ENCODE assay signal across 10 cellular contexts in the genomic region with DNA sequence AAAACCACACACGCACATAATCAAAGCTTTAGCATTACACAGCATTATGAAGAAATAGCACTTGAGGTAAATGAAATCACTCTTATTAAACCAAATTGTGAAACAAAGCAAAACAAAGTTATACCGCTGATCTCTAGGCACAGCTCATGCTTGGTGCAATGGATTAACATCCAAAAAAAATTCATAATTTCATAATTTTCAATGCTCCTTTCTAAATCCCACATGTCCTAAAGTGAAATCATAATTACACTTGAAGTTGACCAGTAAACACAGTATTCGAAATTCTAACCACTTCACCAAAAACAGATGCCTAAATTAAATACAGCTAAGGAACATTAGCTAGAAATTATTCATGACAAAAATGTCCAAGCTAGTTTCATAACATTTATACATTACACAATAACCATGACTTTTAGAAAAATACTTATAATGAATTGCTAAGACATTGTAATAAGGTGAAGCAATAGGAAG. TPM values are rescaled to one million over a fixed set of nuclear protein-coding genes. Genes with fewer than 3 reads are reported as not detected.
DNase-seq lines count a peak whose midpoint lies in the region; ATAC-seq and TF ChIP-seq lines count a peak whose summit lies in the region.
"Had no signal": no experiment of that assay in that cellular context is flagged by ENCODE, and none has a peak within 500 bp of the region (broad histone marks: within the 10 kb centered on the region; RNA-seq: fewer than 3 reads in every experiment).

No MANE protein-coding gene starts in this region.

- H3K27me3 ChIP-seq in right cardiac atrium (ENCODE audit: control insufficient read depth, insufficient read depth) (no peaks in the 10 kb centered on the region), thoracic aorta (replicated peaks; ENCODE audit: insufficient read depth) (no peaks in the 10 kb centered on the region)

- H3K27ac ChIP-seq in right cardiac atrium (ENCODE audit: low read length) (peak overlapping the region; percentile 68), thoracic aorta (peak overlapping the region; percentile 33 to 65)
- H3K27ac ChIP-seq: BLaER1 treated with 17β-estradiol and CSF1 and Interleukin-3, amounts not matched to agents 10 nM and 100 nM had no signal

- no peak for ATAC-seq in activated T-cell treated with anti-CD3 and anti-CD28 coated beads, Interleukin-2, amount 50 U/mL, for 4 hours
- ATAC-seq in right cardiac atrium (no peak), thoracic aorta (ENCODE audit: insufficient number of reproducible peaks, low FRiP score, low read depth) (peak; percentile 34), GM21367 (IDR thresholded peaks at IDR 0.05; ENCODE audit: unreplicated experiment) (no peak)

- no peaks in the 10 kb centered on the region for H3K9me3 ChIP-seq in right cardiac atrium (ENCODE audit: control insufficient read depth, low read length)
- H3K9me3 ChIP-seq in thoracic aorta: no peaks in the 10 kb centered on the region

- peaks cover 49% of the 10 kb centered on the region for H3K4me1 Mint-ChIP-seq in activated T-cell treated with anti-CD3 and anti-CD28 coated beads, Interleukin-2, amount 50 U/mL, for 4 hours (ENCODE audit: low read depth)
- peaks cover 67% of the 10 kb centered on the region for H3K4me1 Mint-ChIP-seq in activated CD4-positive, alpha-beta memory T cell treated with anti-CD3 and anti-CD28 coated beads, Interleukin-2, amount 10 ng/mL, durations not matched to agents 7 days and 5 days

- POLR2A ChIA-PET in activated CD4-positive, alpha-beta memory T cell treated with anti-CD3 and anti-CD28 coated beads, Interleukin-2, amount 10 ng/mL, durations not matched to agents 7 days and 5 days (lab: Charles Lee): interaction anchor here (1.0 to 2.5 kb wide), 5 partner anchors 14 to 168 kb away, joined by 3 to 13 read pairs (median 3); a partner anchor contains a TSS

- WGBS in right cardiac atrium: 75% methylated on average over 3 of the region's 3 CpGs

- no peaks in the 10 kb centered on the region for H3K36me3 ChIP-seq in thoracic aorta

- no peak overlapping the region for H3K27ac Mint-ChIP-seq in activated CD4-positive, alpha-beta memory T cell treated with anti-CD3 and anti-CD28 coated beads, Interleukin-2, amount 10 ng/mL, durations not matched to agents 7 days and 5 days

- no peaks in the 10 kb centered on the region for H3K27me3 Mint-ChIP-seq in activated T-cell treated with anti-CD3 and anti-CD28 coated beads, Interleukin-2, amount 50 U/mL, for 4 hours (ENCODE audit: low read depth)
- no peaks in the 10 kb centered on the region for H3K27me3 Mint-ChIP-seq in activated CD4-positive, alpha-beta memory T cell treated with anti-CD3 and anti-CD28 coated beads, Interleukin-2, amount 10 ng/mL, durations not matched to agents 7 days and 5 days

- CTCF ChIA-PET in activated CD4-positive, alpha-beta memory T cell treated with anti-CD3 and anti-CD28 coated beads, Interleukin-2, amount 10 ng/mL, durations not matched to agents 7 days and 5 days (lab: Charles Lee): interaction anchor here (0.8 to 2.4 kb wide), 5 partner anchors 14 to 189 kb away, joined by 3 to 8 read pairs (median 4); a partner anchor contains a TSS

- H3K4me3 ChIP-seq in right cardiac atrium (ENCODE audit: low read length) (no peak overlapping the region), thoracic aorta (peak overlapping the region; percentile 84)

- H3K36me3 Mint-ChIP-seq in activated T-cell treated with anti-CD3 and anti-CD28 coated beads, Interleukin-2, amount 50 U/mL, for 4 hours (ENCODE audit: insufficient read depth): peaks cover 14% of the 10 kb centered on the region
- H3K36me3 Mint-ChIP-seq in activated CD4-positive, alpha-beta memory T cell treated with anti-CD3 and anti-CD28 coated beads, Interleukin-2, amount 10 ng/mL, durations not matched to agents 7 days and 5 days (ENCODE audit: low read depth): peaks cover 48% of the 10 kb centered on the region

- TF ChIP-seq CTCF in thoracic aorta (IDR thresholded peaks at IDR 0.05): no peak

- H3K4me3 Mint-ChIP-seq in activated T-cell treated with anti-CD3 and anti-CD28 coated beads, Interleukin-2, amount 50 U/mL, for 4 hours: peak overlapping the region; percentile 91
- H3K4me3 Mint-ChIP-seq in activated CD4-positive, alpha-beta memory T cell treated with anti-CD3 and anti-CD28 coated beads, Interleukin-2, amount 10 ng/mL, durations not matched to agents 7 days and 5 days: peak overlapping the region; percentile 84

- intact Hi-C loops in right cardiac atrium (cut with DNase I): no loop called here

- H3K4me1 ChIP-seq in right cardiac atrium (ENCODE audit: control insufficient read depth, insufficient read depth, low read length): no peaks in the 10 kb centered on the region
- H3K4me1 ChIP-seq in thoracic aorta (ENCODE audit: control insufficient read depth in 1 of 2, low read depth in 2 of 2): peaks cover 12 to 37% of the 10 kb centered on the region in 2 donors

- DNase-seq in activated T-cell treated with anti-CD3 and anti-CD28 coated beads, Interleukin-2, amount 50 U/mL, for 4 hours: no peak
- no peak for DNase-seq in activated T-cell treated with anti-CD3 and anti-CD28 coated beads, Interleukin-2, amount 50 U/mL, for 1 hour
- no peak for DNase-seq in activated CD4-positive, alpha-beta memory T cell treated with anti-CD3 and anti-CD28 coated beads, Interleukin-2, amount 10 ng/mL, durations not matched to agents 7 days and 5 days
- DNase-seq in right cardiac atrium (no peak), thoracic aorta (ENCODE audit: low spot score) (no peak), DMS79 treated with DMSO at 0.1 percent for 48 hours (lab: John Stamatoyannopoulos, UW) (no peak), NCI-H2171 treated with DMSO at 0.1 percent for 48 hours (lab: John Stamatoyannopoulos, UW) (no peak)
- DNase-seq: cerebellar nuclear complex had no signal

- no peaks in the 10 kb centered on the region for H3K9me3 Mint-ChIP-seq in activated T-cell treated with anti-CD3 and anti-CD28 coated beads, Interleukin-2, amount 50 U/mL, for 4 hours
- H3K9me3 Mint-ChIP-seq in activated CD4-positive, alpha-beta memory T cell treated with anti-CD3 and anti-CD28 coated beads, Interleukin-2, amount 10 ng/mL, durations not matched to agents 7 days and 5 days: no peaks in the 10 kb centered on the region

RNA-seq across cellular contexts. Expression of a gene that starts 1.5 kb away (rescaled TPM):
- total RNA-seq in activated T-cell treated with anti-CD3 and anti-CD28 coated beads, Interleukin-2, amount 50 U/mL, for 4 hours: 10 to 100 TPM; 11.0 to 14.7 (median 11.7) TPM
- 10 to 100 TPM; 16.0 to 16.6 TPM for total RNA-seq in activated CD4-positive, alpha-beta memory T cell treated with anti-CD3 and anti-CD28 coated beads, Interleukin-2, amount 10 ng/mL, durations not matched to agents 7 days and 5 days
- total RNA-seq in right cardiac atrium (10 to 100 TPM; 23.2 to 27.7 (median 25.1) TPM), thoracic aorta (10 to 100 TPM; 17.9 to 30.2 TPM)
- polyA plus RNA-seq in right cardiac atrium: 12.5 TPM

RNA-seq across cellular contexts. Expression of a gene that starts 14.1 kb away (rescaled TPM):
- total RNA-seq in activated T-cell treated with anti-CD3 and anti-CD28 coated beads, Interleukin-2, amount 50 U/mL, for 4 hours: 10 to 100 TPM; 16.0 to 17.3 (median 16.8) TPM
- 10 to 100 TPM; 52.7 to 53.8 TPM for total RNA-seq in activated CD4-positive, alpha-beta memory T cell treated with anti-CD3 and anti-CD28 coated beads, Interleukin-2, amount 10 ng/mL, durations not matched to agents 7 days and 5 days
- total RNA-seq in right cardiac atrium (10 to 100 TPM; 10.2 to 14.2 (median 11.5) TPM), thoracic aorta (1 to 10 TPM; 4.9 to 6.8 TPM)
- 24.0 TPM for polyA plus RNA-seq in right cardiac atrium

RNA-seq across cellular contexts. Expression of a gene that starts 19.7 kb away (rescaled TPM):
- under 1 TPM; 0.45 to 0.84 (median 0.78) TPM for total RNA-seq in activated T-cell treated with anti-CD3 and anti-CD28 coated beads, Interleukin-2, amount 50 U/mL, for 4 hours
- 1 to 10 TPM; 2.0 to 2.4 TPM for total RNA-seq in activated CD4-positive, alpha-beta memory T cell treated with anti-CD3 and anti-CD28 coated beads, Interleukin-2, amount 10 ng/mL, durations not matched to agents 7 days and 5 days
- total RNA-seq in right cardiac atrium (10 to 100 TPM in 1 of 4 donors, 1 to 10 TPM in 3; 6.9 to 10.8 (median 9.1) TPM), thoracic aorta (1 to 10 TPM in 1 of 2 donors, under 1 TPM in 1; 0.27 to 1.1 TPM)
- 8.4 TPM for polyA plus RNA-seq in right cardiac atrium

RNA-seq across cellular contexts. Expression of a gene that starts 47.0 kb away (rescaled TPM):
- 10 to 100 TPM; 61.2 to 69.4 (median 66.0) TPM for total RNA-seq in activated T-cell treated with anti-CD3 and anti-CD28 coated beads, Interleukin-2, amount 50 U/mL, for 4 hours
- 10 to 100 TPM; 63.7 to 64.0 TPM for total RNA-seq in activated CD4-positive, alpha-beta memory T cell treated with anti-CD3 and anti-CD28 coated beads, Interleukin-2, amount 10 ng/mL, durations not matched to agents 7 days and 5 days
- 10 to 100 TPM; 29.4 to 39.9 (median 35.9) TPM for total RNA-seq in right cardiac atrium
- 25.9 TPM for polyA plus RNA-seq in right cardiac atrium
- total RNA-seq in thoracic aorta: 10 to 100 TPM; 32.7 to 39.8 TPM
